1 cellular context compared by ENCODE assay signal in the genomic region with DNA sequence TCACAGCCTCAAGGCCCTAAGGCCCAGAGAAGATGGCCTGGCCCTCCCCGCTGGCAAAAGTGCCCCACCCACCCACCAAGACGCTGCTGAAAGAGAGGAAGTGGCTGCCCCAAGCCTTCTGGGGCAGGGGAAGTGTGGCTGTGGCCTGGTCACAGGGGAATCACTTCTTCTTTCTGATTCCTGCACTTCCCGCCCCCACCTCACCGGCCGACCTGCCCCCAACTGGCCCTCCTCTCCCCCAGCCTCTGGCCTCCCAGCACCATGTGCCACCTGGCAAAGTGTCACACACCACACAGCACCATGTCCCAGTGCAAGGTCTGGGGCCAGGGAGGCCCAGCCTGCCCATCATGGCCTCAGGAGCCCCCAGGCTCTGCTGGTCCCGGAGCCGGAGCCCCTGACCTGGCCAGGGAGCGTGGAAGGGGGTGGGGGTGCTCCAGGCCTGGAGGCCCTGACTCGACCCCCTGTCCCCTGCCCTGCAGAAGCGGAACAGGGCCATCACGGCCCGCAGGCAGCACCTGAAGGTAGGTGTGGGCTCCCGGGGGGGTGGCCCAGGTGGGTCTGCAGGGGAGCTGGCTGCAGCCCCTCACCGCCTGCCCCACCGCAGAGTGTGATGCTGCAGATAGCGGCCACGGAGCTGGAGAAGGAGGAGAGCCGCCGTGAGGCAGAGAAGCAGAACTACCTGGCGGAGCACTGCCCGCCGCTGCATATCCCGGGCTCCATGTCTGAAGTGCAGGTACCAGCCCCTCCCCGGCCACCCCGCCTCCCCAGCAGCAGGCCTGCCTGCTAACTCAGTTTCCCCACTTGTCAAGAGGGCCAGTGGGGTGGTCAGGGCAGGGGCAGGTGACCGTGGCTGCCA.
TF ChIP-seq lines count a peak whose summit lies in the region.

No MANE protein-coding gene starts in this region.

TF ChIP-seq in HepG2, 621 proteins besides CTCF, POLR2A, EP300 and RAD21 (continues in another document):
- TF ChIP-seq ZNF7 (CRISPR knock-in tag; IDR thresholded peaks at IDR 0.05) (no peak), NFYC (CRISPR knock-in tag; IDR thresholded peaks at IDR 0.05) (no peak), RFXAP (CRISPR knock-in tag; IDR thresholded peaks at IDR 0.05; ENCODE audit: borderline replicate concordance) (no peak), ZFX (CRISPR knock-in tag; IDR thresholded peaks at IDR 0.05; ENCODE audit: low read depth) (peak; percentile 38), KAT7 (CRISPR knock-in tag; IDR thresholded peaks at IDR 0.05; ENCODE audit: borderline replicate concordance) (no peak), NFYB (CRISPR knock-in tag; IDR thresholded peaks at IDR 0.05) (no peak), CEBPB (IDR thresholded peaks at IDR 0.05; ENCODE audit: borderline replicate concordance, low read depth, low read length) (no peak), ZNF883 (CRISPR knock-in tag; IDR thresholded peaks at IDR 0.05; ENCODE audit: not compliant biosample characterization) (no peak), RAD51 (IDR thresholded peaks at IDR 0.05; ENCODE audit: borderline replicate concordance) (no peak), ZBTB20 (CRISPR knock-in tag; IDR thresholded peaks at IDR 0.05; ENCODE audit: borderline replicate concordance, low read depth) (no peak), JUNB (CRISPR knock-in tag; IDR thresholded peaks at IDR 0.05; ENCODE audit: borderline replicate concordance) (0 out of 2 replicates have a peak, but pooled peaks have one; percentile 17), ZNF205 (CRISPR knock-in tag; IDR thresholded peaks at IDR 0.05) (no peak), ZNF839 (CRISPR knock-in tag; IDR thresholded peaks at IDR 0.05; ENCODE audit: borderline replicate concordance) (no peak), CREB1 (IDR thresholded peaks at IDR 0.05) (no peak), CREB1 (CRISPR knock-in tag; IDR thresholded peaks at IDR 0.05) (no peak), HNF4A (CRISPR knock-in tag; IDR thresholded peaks at IDR 0.05) (no peak), U2AF1 (optimal IDR thresholded peaks at IDR 0.05; ENCODE audit: low read depth, low read length) (no peak), SATB2 (CRISPR knock-in tag; IDR thresholded peaks at IDR 0.05) (no peak), ZNF256 (CRISPR knock-in tag; conservative IDR thresholded peaks at IDR 0.05) (no peak), NFATC3 (CRISPR knock-in tag; IDR thresholded peaks at IDR 0.05) (no peak), HMGA1 (CRISPR knock-in tag; conservative IDR thresholded peaks at IDR 0.05) (no peak), ZFP90 (CRISPR knock-in tag; IDR thresholded peaks at IDR 0.05; ENCODE audit: borderline replicate concordance) (no peak), POLR2AphosphoS2 (IDR thresholded peaks at IDR 0.05; ENCODE audit: low read depth, low read length) (no peak), ZNF17 (CRISPR knock-in tag; IDR thresholded peaks at IDR 0.05) (no peak), PPARG (CRISPR knock-in tag; conservative IDR thresholded peaks at IDR 0.05) (no peak), EZH2 (conservative IDR thresholded peaks at IDR 0.05; ENCODE audit: low read depth, low read length) (no peak), ZKSCAN8 (CRISPR knock-in tag; IDR thresholded peaks at IDR 0.05; ENCODE audit: borderline replicate concordance) (no peak), ZSCAN30 (CRISPR knock-in tag; IDR thresholded peaks at IDR 0.05) (no peak), PRPF4 (IDR thresholded peaks at IDR 0.05; ENCODE audit: low read depth, low read length, poor library complexity, severe bottlenecking) (no peak), ZNF274 (CRISPR knock-in tag; IDR thresholded peaks at IDR 0.05) (0 out of 2 replicates have a peak, but pooled peaks have one; percentile 36), ARHGAP35 (CRISPR knock-in tag; IDR thresholded peaks at IDR 0.05; ENCODE audit: borderline replicate concordance) (no peak), ZNF605 (CRISPR knock-in tag; IDR thresholded peaks at IDR 0.05) (0 out of 2 replicates have a peak, but pooled peaks have one; percentile 19), FOXK2 (IDR thresholded peaks at IDR 0.05) (no peak), NR1H2 (CRISPR knock-in tag; IDR thresholded peaks at IDR 0.05; ENCODE audit: borderline replicate concordance, low read depth) (no peak), ZFP36 (IDR thresholded peaks at IDR 0.05; ENCODE audit: borderline replicate concordance, low read depth, low read length, partially characterized antibody) (no peak), GTF3A (CRISPR knock-in tag; conservative IDR thresholded peaks at IDR 0.05) (no peak), ZNF501 (CRISPR knock-in tag; IDR thresholded peaks at IDR 0.05) (no peak), ZBTB38 (CRISPR knock-in tag; IDR thresholded peaks at IDR 0.05) (peak; percentile 33; the same call in 1 of the 2 replicates), ISX (CRISPR knock-in tag; conservative IDR thresholded peaks at IDR 0.05) (no peak), ZBTB21 (CRISPR knock-in tag; IDR thresholded peaks at IDR 0.05) (no peak)
- TF ChIP-seq, protein P1, sequence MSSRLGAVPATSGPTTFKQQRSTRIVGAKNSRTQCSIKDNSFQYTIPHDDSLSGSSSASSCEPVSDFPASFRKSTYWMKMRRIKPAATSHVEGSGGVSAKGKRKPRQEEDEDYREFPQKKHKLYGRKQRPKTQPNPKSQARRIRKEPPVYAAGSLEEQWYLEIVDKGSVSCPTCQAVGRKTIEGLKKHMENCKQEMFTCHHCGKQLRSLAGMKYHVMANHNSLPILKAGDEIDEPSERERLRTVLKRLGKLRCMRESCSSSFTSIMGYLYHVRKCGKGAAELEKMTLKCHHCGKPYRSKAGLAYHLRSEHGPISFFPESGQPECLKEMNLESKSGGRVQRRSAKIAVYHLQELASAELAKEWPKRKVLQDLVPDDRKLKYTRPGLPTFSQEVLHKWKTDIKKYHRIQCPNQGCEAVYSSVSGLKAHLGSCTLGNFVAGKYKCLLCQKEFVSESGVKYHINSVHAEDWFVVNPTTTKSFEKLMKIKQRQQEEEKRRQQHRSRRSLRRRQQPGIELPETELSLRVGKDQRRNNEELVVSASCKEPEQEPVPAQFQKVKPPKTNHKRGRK (CRISPR knock-in tag; IDR thresholded peaks at IDR 0.05), result no peak
- TF ChIP-seq, protein P2, sequence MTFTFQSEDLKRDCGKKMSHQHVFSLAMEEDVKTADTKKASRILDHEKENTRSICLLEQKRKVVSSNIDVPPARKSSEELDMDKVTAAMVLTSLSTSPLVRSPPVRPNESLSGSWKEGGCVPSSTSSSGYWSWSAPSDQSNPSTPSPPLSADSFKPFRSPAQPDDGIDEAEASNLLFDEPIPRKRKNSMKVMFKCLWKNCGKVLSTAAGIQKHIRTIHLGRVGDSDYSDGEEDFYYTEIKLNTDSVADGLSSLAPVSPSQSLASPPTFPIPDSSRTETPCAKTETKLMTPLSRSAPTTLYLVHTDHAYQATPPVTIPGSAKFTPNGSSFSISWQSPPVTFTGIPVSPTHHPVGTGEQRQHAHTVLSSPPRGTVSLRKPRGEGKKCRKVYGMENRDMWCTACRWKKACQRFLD (CRISPR knock-in tag; IDR thresholded peaks at IDR 0.05; ENCODE audit: borderline replicate concordance), result no peak
- TF ChIP-seq, protein P3, sequence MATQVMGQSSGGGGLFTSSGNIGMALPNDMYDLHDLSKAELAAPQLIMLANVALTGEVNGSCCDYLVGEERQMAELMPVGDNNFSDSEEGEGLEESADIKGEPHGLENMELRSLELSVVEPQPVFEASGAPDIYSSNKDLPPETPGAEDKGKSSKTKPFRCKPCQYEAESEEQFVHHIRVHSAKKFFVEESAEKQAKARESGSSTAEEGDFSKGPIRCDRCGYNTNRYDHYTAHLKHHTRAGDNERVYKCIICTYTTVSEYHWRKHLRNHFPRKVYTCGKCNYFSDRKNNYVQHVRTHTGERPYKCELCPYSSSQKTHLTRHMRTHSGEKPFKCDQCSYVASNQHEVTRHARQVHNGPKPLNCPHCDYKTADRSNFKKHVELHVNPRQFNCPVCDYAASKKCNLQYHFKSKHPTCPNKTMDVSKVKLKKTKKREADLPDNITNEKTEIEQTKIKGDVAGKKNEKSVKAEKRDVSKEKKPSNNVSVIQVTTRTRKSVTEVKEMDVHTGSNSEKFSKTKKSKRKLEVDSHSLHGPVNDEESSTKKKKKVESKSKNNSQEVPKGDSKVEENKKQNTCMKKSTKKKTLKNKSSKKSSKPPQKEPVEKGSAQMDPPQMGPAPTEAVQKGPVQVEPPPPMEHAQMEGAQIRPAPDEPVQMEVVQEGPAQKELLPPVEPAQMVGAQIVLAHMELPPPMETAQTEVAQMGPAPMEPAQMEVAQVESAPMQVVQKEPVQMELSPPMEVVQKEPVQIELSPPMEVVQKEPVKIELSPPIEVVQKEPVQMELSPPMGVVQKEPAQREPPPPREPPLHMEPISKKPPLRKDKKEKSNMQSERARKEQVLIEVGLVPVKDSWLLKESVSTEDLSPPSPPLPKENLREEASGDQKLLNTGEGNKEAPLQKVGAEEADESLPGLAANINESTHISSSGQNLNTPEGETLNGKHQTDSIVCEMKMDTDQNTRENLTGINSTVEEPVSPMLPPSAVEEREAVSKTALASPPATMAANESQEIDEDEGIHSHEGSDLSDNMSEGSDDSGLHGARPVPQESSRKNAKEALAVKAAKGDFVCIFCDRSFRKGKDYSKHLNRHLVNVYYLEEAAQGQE (IDR thresholded peaks at IDR 0.05; ENCODE audit: borderline replicate concordance in 1 of 2, low read depth in 1 of 2, low read length in 2 of 2), result no peak
- TF ChIP-seq, protein P4, sequence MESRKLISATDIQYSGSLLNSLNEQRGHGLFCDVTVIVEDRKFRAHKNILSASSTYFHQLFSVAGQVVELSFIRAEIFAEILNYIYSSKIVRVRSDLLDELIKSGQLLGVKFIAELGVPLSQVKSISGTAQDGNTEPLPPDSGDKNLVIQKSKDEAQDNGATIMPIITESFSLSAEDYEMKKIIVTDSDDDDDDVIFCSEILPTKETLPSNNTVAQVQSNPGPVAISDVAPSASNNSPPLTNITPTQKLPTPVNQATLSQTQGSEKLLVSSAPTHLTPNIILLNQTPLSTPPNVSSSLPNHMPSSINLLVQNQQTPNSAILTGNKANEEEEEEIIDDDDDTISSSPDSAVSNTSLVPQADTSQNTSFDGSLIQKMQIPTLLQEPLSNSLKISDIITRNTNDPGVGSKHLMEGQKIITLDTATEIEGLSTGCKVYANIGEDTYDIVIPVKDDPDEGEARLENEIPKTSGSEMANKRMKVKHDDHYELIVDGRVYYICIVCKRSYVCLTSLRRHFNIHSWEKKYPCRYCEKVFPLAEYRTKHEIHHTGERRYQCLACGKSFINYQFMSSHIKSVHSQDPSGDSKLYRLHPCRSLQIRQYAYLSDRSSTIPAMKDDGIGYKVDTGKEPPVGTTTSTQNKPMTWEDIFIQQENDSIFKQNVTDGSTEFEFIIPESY (CRISPR knock-in tag; IDR thresholded peaks at IDR 0.05), result peak; percentile 90
- TF ChIP-seq, protein P5, sequence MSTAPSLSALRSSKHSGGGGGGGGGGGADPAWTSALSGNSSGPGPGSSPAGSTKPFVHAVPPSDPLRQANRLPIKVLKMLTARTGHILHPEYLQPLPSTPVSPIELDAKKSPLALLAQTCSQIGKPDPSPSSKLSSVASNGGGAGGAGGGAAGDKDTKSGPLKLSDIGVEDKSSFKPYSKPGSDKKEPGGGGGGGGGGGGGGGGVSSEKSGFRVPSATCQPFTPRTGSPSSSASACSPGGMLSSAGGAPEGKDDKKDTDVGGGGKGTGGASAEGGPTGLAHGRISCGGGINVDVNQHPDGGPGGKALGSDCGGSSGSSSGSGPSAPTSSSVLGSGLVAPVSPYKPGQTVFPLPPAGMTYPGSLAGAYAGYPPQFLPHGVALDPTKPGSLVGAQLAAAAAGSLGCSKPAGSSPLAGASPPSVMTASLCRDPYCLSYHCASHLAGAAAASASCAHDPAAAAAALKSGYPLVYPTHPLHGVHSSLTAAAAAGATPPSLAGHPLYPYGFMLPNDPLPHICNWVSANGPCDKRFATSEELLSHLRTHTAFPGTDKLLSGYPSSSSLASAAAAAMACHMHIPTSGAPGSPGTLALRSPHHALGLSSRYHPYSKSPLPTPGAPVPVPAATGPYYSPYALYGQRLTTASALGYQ (CRISPR knock-in tag; IDR thresholded peaks at IDR 0.05), result no peak
- TF ChIP-seq, protein P6, sequence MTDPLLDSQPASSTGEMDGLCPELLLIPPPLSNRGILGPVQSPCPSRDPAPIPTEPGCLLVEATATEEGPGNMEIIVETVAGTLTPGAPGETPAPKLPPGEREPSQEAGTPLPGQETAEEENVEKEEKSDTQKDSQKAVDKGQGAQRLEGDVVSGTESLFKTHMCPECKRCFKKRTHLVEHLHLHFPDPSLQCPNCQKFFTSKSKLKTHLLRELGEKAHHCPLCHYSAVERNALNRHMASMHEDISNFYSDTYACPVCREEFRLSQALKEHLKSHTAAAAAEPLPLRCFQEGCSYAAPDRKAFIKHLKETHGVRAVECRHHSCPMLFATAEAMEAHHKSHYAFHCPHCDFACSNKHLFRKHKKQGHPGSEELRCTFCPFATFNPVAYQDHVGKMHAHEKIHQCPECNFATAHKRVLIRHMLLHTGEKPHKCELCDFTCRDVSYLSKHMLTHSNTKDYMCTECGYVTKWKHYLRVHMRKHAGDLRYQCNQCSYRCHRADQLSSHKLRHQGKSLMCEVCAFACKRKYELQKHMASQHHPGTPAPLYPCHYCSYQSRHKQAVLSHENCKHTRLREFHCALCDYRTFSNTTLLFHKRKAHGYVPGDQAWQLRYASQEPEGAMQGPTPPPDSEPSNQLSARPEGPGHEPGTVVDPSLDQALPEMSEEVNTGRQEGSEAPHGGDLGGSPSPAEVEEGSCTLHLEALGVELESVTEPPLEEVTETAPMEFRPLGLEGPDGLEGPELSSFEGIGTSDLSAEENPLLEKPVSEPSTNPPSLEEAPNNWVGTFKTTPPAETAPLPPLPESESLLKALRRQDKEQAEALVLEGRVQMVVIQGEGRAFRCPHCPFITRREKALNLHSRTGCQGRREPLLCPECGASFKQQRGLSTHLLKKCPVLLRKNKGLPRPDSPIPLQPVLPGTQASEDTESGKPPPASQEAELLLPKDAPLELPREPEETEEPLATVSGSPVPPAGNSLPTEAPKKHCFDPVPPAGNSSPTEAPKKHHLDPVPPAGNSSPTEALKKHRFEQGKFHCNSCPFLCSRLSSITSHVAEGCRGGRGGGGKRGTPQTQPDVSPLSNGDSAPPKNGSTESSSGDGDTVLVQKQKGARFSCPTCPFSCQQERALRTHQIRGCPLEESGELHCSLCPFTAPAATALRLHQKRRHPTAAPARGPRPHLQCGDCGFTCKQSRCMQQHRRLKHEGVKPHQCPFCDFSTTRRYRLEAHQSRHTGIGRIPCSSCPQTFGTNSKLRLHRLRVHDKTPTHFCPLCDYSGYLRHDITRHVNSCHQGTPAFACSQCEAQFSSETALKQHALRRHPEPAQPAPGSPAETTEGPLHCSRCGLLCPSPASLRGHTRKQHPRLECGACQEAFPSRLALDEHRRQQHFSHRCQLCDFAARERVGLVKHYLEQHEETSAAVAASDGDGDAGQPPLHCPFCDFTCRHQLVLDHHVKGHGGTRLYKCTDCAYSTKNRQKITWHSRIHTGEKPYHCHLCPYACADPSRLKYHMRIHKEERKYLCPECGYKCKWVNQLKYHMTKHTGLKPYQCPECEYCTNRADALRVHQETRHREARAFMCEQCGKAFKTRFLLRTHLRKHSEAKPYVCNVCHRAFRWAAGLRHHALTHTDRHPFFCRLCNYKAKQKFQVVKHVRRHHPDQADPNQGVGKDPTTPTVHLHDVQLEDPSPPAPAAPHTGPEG (CRISPR knock-in tag; IDR thresholded peaks at IDR 0.05), result no peak
- TF ChIP-seq, protein P7, sequence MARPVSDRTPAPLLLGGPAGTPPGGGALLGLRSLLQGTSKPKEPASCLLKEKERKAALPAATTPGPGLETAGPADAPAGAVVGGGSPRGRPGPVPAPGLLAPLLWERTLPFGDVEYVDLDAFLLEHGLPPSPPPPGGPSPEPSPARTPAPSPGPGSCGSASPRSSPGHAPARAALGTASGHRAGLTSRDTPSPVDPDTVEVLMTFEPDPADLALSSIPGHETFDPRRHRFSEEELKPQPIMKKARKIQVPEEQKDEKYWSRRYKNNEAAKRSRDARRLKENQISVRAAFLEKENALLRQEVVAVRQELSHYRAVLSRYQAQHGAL (CRISPR knock-in tag; IDR thresholded peaks at IDR 0.05; ENCODE audit: not compliant biosample characterization), result no peak
